Comparison of ENCODE assay signal across 9 cellular contexts in genomic region chr6:152635949-152636674, GRCh38. TPM values are rescaled to one million over a fixed set of nuclear protein-coding genes. Genes with fewer than 3 reads are reported as not detected.
DNase-seq lines count a peak whose midpoint lies in the region; ATAC-seq, FAIRE-seq and TF ChIP-seq lines count a peak whose summit lies in the region.
"Had no signal": no experiment of that assay in that cellular context is flagged by ENCODE, and none has a peak within 500 bp of the region (broad histone marks: within the 10 kb centered on the region; RNA-seq: fewer than 3 reads in every experiment).

No MANE protein-coding gene starts in this region.

- no peaks in the 10 kb centered on the region for H3K9me3 Mint-ChIP-seq in dendritic cell treated with granulocyte-macrophage colony-stimulating factor and Interleukin-4, amounts not matched to agents 40 ng/mL and 50 ng/mL, for 4 days

- H3K9me3 ChIP-seq in HepG2 (ENCODE audit: low read length): no peaks in the 10 kb centered on the region
- no peaks in the 10 kb centered on the region for H3K9me3 ChIP-seq in stomach

- no peaks in the 10 kb centered on the region for H3K79me2 ChIP-seq in HepG2 (ENCODE audit: insufficient read depth, low read length)

- no peaks in the 10 kb centered on the region for H3K36me3 Mint-ChIP-seq in dendritic cell treated with granulocyte-macrophage colony-stimulating factor and Interleukin-4, amounts not matched to agents 40 ng/mL and 50 ng/mL, for 4 days (ENCODE audit: low read depth)

- no peaks in the 10 kb centered on the region for H3K36me3 ChIP-seq in HepG2 (replicated peaks in 1 of 2; ENCODE audit: control insufficient read depth in 1 of 2, insufficient read depth in 2 of 2, low read length in 2 of 2)
- H3K36me3 ChIP-seq in stomach: no peaks in the 10 kb centered on the region

- TF ChIP-seq RAD21 in HepG2 (CRISPR knock-in tag; IDR thresholded peaks at IDR 0.05): no peak

- peak; percentile 33 for DNase-seq in NCI-H510A treated with DMSO at 0.1 percent for 48 hours (lab: John Stamatoyannopoulos, UW)
- DNase-seq in NCI-H510A (lab: John Stamatoyannopoulos, UW): no peak
- DNase-seq in LHCN-M2 (ENCODE audit: low read depth): peak; percentile 37
- DNase-seq in HepG2 (ENCODE audit: low spot score): no peak
- DNase-seq in stomach: no peak
- DNase-seq in stimulated activated CD4-positive, alpha-beta T cell treated with anti-CD3 and anti-CD28 coated beads, Interleukin-4, amount 100 ng/mL, for 4 hours: no peak

- CTCF ChIA-PET in HepG2 (lab: Yijun Ruan, JAX; ENCODE audit: low intra/inter-chr PET ratio, low total read pairs): no interaction called here

- peak overlapping the region; percentile 72 for H3K27ac Mint-ChIP-seq in dendritic cell treated with granulocyte-macrophage colony-stimulating factor and Interleukin-4, amounts not matched to agents 40 ng/mL and 50 ng/mL, for 4 days

- no peak for FAIRE-seq in HepG2 (lab: Jason Lieb, UNC)

- BruUV-seq in HepG2 (replicated peaks; lab: Mats Ljungman, UMichigan): no TSS peak

- H3K4me2 ChIP-seq in HepG2 (ENCODE audit: low read depth, low read length): peak overlapping the region; percentile 39

- no peak overlapping the region for H2AFZ ChIP-seq in HepG2 (ENCODE audit: low read length)

- ATAC-seq in HepG2: peak; percentile 33; the same call in 2 of the 3 replicates
- no peak for ATAC-seq in HG03520 (IDR thresholded peaks at IDR 0.05; ENCODE audit: unreplicated experiment)

- H3K4me3 Mint-ChIP-seq in dendritic cell treated with granulocyte-macrophage colony-stimulating factor and Interleukin-4, amounts not matched to agents 40 ng/mL and 50 ng/mL, for 4 days: peak overlapping the region; percentile 78

- TF ChIP-seq EP300 in HepG2 (IDR thresholded peaks at IDR 0.05; ENCODE audit: low read depth in 2 of 2, low read length in 2 of 2) (no peak), HepG2 (CRISPR knock-in tag; IDR thresholded peaks at IDR 0.05; ENCODE audit: borderline replicate concordance) (no peak), stomach (IDR thresholded peaks at IDR 0.05) (no peak)

- no peaks in the 10 kb centered on the region for H3K4me1 ChIP-seq in HepG2 (ENCODE audit: insufficient read depth, low read length)
- peaks cover 8 to 35% (median 28%) of the 10 kb centered on the region in 4 donors for H3K4me1 ChIP-seq in stomach

- peaks cover 9 to 39% of the 10 kb centered on the region in 2 experiments for H3K27me3 ChIP-seq in HepG2 (ENCODE audit: control insufficient read depth in 1 of 2, insufficient read depth in 2 of 2, low read length in 2 of 2)
- H3K27me3 ChIP-seq in stomach: peaks cover 0 to 9% (median 8%) of the 10 kb centered on the region in 3 donors

- POLR2A ChIA-PET in HepG2 (lab: Yijun Ruan, JAX): no interaction called here

- peaks cover 35% of the 10 kb centered on the region for H3K4me1 Mint-ChIP-seq in dendritic cell treated with granulocyte-macrophage colony-stimulating factor and Interleukin-4, amounts not matched to agents 40 ng/mL and 50 ng/mL, for 4 days (ENCODE audit: low read depth)

- TF ChIP-seq POLR2A in HepG2 (IDR thresholded peaks at IDR 0.05; ENCODE audit: insufficient read depth in 1 of 2, low read depth in 2 of 2, low read length in 2 of 2) (no peak), stomach (IDR thresholded peaks at IDR 0.05) (no peak)

- in situ Hi-C loops in HepG2 (cut with HindIII; ENCODE audit: extremely low pct_ligation_motif_present, low pct_unique_long_range_greater_than_20kb): no loop called here

- no peak overlapping the region for H3K27ac ChIP-seq in HepG2 (ENCODE audit: extremely low read length, insufficient read depth, low read length)
- peak overlapping the region; percentile 34 to 82 (median 80) for H3K27ac ChIP-seq in stomach
- H3K27ac ChIP-seq: C4-2B had no signal

- no peaks in the 10 kb centered on the region for H4K20me1 ChIP-seq in HepG2 (ENCODE audit: insufficient read depth, low read length)

- TF ChIP-seq CTCF in HepG2 (CRISPR knock-in tag; IDR thresholded peaks at IDR 0.05) (no peak), stomach (IDR thresholded peaks at IDR 0.05) (no peak)

- H3K4me3 ChIP-seq in HepG2 (replicated peaks in 1 of 3; ENCODE audit: insufficient read depth in 1 of 3, low read depth in 2 of 3, low read length in 3 of 3) (peak overlapping the region in 1 of 3 experiments; percentile 31; a peak in 1 of 6 replicates), stomach (peak overlapping the region; percentile 56 to 77 (median 66))

- H3K9ac ChIP-seq in HepG2 (ENCODE audit: insufficient read depth, low read depth, low read length): no peak overlapping the region

- intact Hi-C loops in dendritic cell treated with granulocyte-macrophage colony-stimulating factor and Interleukin-4, amounts not matched to agents 40 ng/mL and 50 ng/mL, for 4 days (cut with micrococcal nuclease): no loop called here
- intact Hi-C loops in HepG2 (cut with micrococcal nuclease; ENCODE audit: unreplicated experiment): no loop called here
- intact Hi-C loops in stomach (cut with DNase I; ENCODE audit: low total_unique reads): loop anchor here (5.0 kb wide), 1 partner anchor 84 kb away; no protein-coding TSS in a partner anchor

- peaks cover 42% of the 10 kb centered on the region for H3K27me3 Mint-ChIP-seq in dendritic cell treated with granulocyte-macrophage colony-stimulating factor and Interleukin-4, amounts not matched to agents 40 ng/mL and 50 ng/mL, for 4 days

- 23% methylated on average over 23 of the region's 27 CpGs for WGBS in HepG2 (ENCODE audit: low lambda C conversion rate)
- WGBS in stomach, 5 donors: 4 to 6% (median 6%) methylated on average over 27 of the region's 27 CpGs

TF ChIP-seq in HepG2, 621 proteins besides CTCF, POLR2A, EP300 and RAD21:
- TF ChIP-seq ZNF619 (CRISPR knock-in tag; IDR thresholded peaks at IDR 0.05): no peak
- TF ChIP-seq MTF2 (CRISPR knock-in tag; IDR thresholded peaks at IDR 0.05; ENCODE audit: borderline replicate concordance): 0 out of 2 replicates have a peak, but pooled peaks have one; percentile 41
TF ChIP-seq in HepG2: peak in this region for 1.

RNA-seq across cellular contexts. Expression of gene SYNE1, which starts 1.1 kb away (rescaled TPM):
- total RNA-seq in LHCN-M2 (2014; rRNA removed) (47.6 and 55.1 TPM in 2 replicates), HepG2 (2016; rRNA removed; fragmentation: Illumina TruSeq; extraction: Trizol) (15.9 and 19.5 TPM in 2 replicates), stomach (100 to 1,000 TPM in 4 of 5 donors, 10 to 100 TPM in 1; 77.2 to 279 (median 167) TPM)
- polyA plus RNA-seq in LHCN-M2 (2012): 15.5 TPM
- 1.7 and 2.4 TPM in 2 replicates for total RNA-seq in HepG2 (2016; cell fraction: cytosol; rRNA removed; fragmentation: Illumina TruSeq; extraction: Trizol; ENCODE audit: low read depth)
- 14.8 and 18.7 TPM in 2 replicates for total RNA-seq in HepG2 (2016; cell fraction: insoluble cytoplasmic fraction; rRNA removed; fragmentation: Illumina TruSeq; extraction: Trizol)
- total RNA-seq in HepG2 (2016; cell fraction: membrane; rRNA removed; fragmentation: Illumina TruSeq; extraction: Trizol): 3.8 and 4.1 TPM in 2 replicates
- 21.1 and 25.0 TPM in 2 replicates for total RNA-seq in HepG2 (2016; cell fraction: nucleus; rRNA removed; fragmentation: Illumina TruSeq; extraction: Trizol)
- polyA plus RNA-seq in HepG2 (2011; rRNA removed) (5.5 and 6.1 TPM in 2 replicates), stomach (10 to 100 TPM; 12.8 to 13.6 (median 13.5) TPM)
- 4.8 and 5.1 TPM in 2 replicates for polyA plus RNA-seq in HepG2 (2011; cell fraction: cytosol; rRNA removed)
- 13.2 and 13.5 TPM in 2 replicates for polyA plus RNA-seq in HepG2 (2011; cell fraction: nucleus; rRNA removed)
- 6.4 and 7.6 TPM in 2 replicates for polyA plus RNA-seq in HepG2 (2012)
- polyA plus RNA-seq in HepG2 (2016; cell fraction: cytosol; fragmentation: Illumina TruSeq; extraction: Trizol; ENCODE audit: low read depth): 0.44 and 0.52 TPM in 2 replicates
- polyA plus RNA-seq in HepG2 (2016; cell fraction: insoluble cytoplasmic fraction; fragmentation: Illumina TruSeq; extraction: Trizol; ENCODE audit: low read depth): 8.3 and 8.6 TPM in 2 replicates
- 0.88 and 1.5 TPM in 2 replicates for polyA plus RNA-seq in HepG2 (2016; cell fraction: membrane; fragmentation: Illumina TruSeq; extraction: Trizol; ENCODE audit: low read depth)
- 10.6 and 13.5 TPM in 2 replicates for polyA plus RNA-seq in HepG2 (2016; cell fraction: nucleus; fragmentation: Illumina TruSeq; extraction: Trizol; ENCODE audit: insufficient read depth, low read depth)
- polyA minus RNA-seq in HepG2 (2011; rRNA and poly(A)+ RNA removed; ENCODE audit: low replicate concordance): 2.8 and 29.3 TPM in 2 replicates
- 11.0 and 13.4 TPM in 2 replicates for polyA minus RNA-seq in HepG2 (2011; cell fraction: cytosol; rRNA and poly(A)+ RNA removed)
- 45.6 and 57.7 TPM in 2 replicates for polyA minus RNA-seq in HepG2 (2011; cell fraction: nucleus; rRNA and poly(A)+ RNA removed)

Comparison
In these comparisons a context has a peak if more than half of its experiments do, and no peak if none do; other contexts are left out.
1. DNase-seq: peak in NCI-H510A treated with DMSO at 0.1 percent for 48 hours (single experiment) and LHCN-M2 (single experiment); none in NCI-H510A (single experiment), HepG2 (single experiment), stomach (single experiment) and stimulated activated CD4-positive, alpha-beta T cell treated with anti-CD3 and anti-CD28 coated beads, Interleukin-4, amount 100 ng/mL, for 4 hours (0 of 2).